In the genomic region with DNA sequence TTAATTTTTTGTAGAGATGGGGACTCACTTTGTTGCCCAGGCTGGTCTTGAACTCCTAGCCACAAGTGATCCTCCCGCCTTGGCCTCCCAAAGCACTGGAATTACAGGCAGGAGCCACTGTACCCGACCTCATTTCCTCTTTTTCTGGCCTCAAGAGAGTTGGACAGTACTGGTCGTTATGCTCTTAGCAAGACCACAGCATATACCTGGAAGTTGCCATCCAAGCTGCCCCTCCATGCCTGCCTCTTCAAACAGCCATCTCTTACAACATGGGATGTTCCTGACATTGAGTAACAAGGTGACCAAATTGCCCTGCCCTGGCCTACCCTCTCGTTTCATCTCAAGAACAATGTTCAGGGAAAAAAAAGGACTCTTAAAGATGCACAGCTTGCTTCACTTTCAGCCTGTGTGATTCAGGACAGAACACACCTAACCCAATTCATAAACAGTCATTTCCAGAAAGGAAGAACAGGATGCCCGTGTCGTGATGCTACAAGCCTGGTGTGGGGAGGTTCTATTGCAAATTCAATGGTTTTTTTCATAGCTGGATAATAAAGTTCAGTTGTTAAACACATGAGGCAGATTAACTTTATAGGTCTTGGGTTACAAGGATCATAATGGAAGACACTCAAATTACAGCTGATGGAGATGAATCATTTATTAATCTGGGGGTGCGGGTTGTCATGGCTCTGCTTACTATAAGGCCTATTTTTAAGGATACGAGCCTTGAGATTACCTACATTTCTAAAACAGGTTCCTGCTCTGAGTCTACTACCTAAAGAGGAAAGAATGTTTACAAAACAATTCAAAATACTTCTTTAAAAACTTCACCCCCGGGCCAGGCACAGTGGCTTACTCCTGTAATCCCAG, we compare ENCODE assay signal across 16 cellular contexts. TPM values are rescaled to one million over a fixed set of nuclear protein-coding genes. Genes with fewer than 3 reads are reported as not detected.
DNase-seq lines count a peak whose midpoint lies in the region; FAIRE-seq and TF ChIP-seq lines count a peak whose summit lies in the region.
"Had no signal": no experiment of that assay in that cellular context is flagged by ENCODE, and none has a peak within 500 bp of the region (broad histone marks: within the 10 kb centered on the region; RNA-seq: fewer than 3 reads in every experiment).

No MANE protein-coding gene starts in this region.

- POLR2A ChIA-PET in CD8-positive, alpha-beta memory T cell (lab: Charles Lee), result no interaction called here

- H3K9ac ChIP-seq in trophoblast cell (ENCODE audit: low read length), result no peak overlapping the region

- H3K79me1 ChIP-seq in trophoblast cell (ENCODE audit: low read length), result peaks cover 12% of the 10 kb centered on the region

- TF ChIP-seq POLR2A in Peyer's patch (IDR thresholded peaks at IDR 0.05) (no peak), sigmoid colon (IDR thresholded peaks at IDR 0.05) (no peak)

- peaks cover 4% of the 10 kb centered on the region for H3K79me2 ChIP-seq in trophoblast cell (ENCODE audit: control insufficient read depth, insufficient read depth, low read length, poor library complexity)

- H3K27me3 Mint-ChIP-seq in CD8-positive, alpha-beta memory T cell, result peaks cover 0 to 1% of the 10 kb centered on the region in 2 donors
- no peaks in the 10 kb centered on the region for H3K27me3 Mint-ChIP-seq in endothelial cell (ENCODE audit: unreplicated experiment)
- H3K27me3 Mint-ChIP-seq: activated naive CD8-positive, alpha-beta T cell treated with anti-CD3 and anti-CD28 coated beads, Interleukin-2, amount 10 ng/mL, durations not matched to agents 7 days and 5 days; central memory CD8-positive, alpha-beta T cell had no signal

- intact Hi-C loops in sigmoid colon (cut with DNase I), result no loop called here

- no CpG with 5 or more reads among the region's 9 CpGs for WGBS in trophoblast cell (ENCODE audit: extremely low coverage, insufficient coverage, insufficient read length)
- WGBS in sigmoid colon, 2 donors, result 38 to 72% methylated on average over 9 of the region's 9 CpGs

- CTCF ChIA-PET in CD8-positive, alpha-beta memory T cell (lab: Charles Lee), result interaction anchor here (0.8 to 1.4 kb wide), 3 partner anchors 23 to 63 kb away, joined by 3 read pairs; no protein-coding TSS in a partner anchor

- no peaks in the 10 kb centered on the region for H3K9me3 ChIP-seq in CD8-positive, alpha-beta memory T cell (ENCODE audit: low read length)
- no peaks in the 10 kb centered on the region for H3K9me3 ChIP-seq in Peyer's patch
- H3K9me3 ChIP-seq in trophoblast cell (ENCODE audit: insufficient read depth, low read depth, low read length), result no peaks in the 10 kb centered on the region
- no peaks in the 10 kb centered on the region for H3K9me3 ChIP-seq in sigmoid colon
- H3K9me3 ChIP-seq: heart left ventricle had no signal

- no peaks in the 10 kb centered on the region for H3K9me3 Mint-ChIP-seq in CD8-positive, alpha-beta memory T cell
- H3K9me3 Mint-ChIP-seq in endothelial cell (ENCODE audit: unreplicated experiment), result no peaks in the 10 kb centered on the region
- H3K9me3 Mint-ChIP-seq: activated naive CD8-positive, alpha-beta T cell treated with anti-CD3 and anti-CD28 coated beads, Interleukin-2, amount 10 ng/mL, durations not matched to agents 7 days and 5 days; central memory CD8-positive, alpha-beta T cell had no signal

- no peak for TF ChIP-seq EP300 in sigmoid colon (IDR thresholded peaks at IDR 0.05)

- no peak for FAIRE-seq in D721Med (lab: Jason Lieb, UNC)
- FAIRE-seq: endothelial cell of umbilical vein had no signal

- H2AFZ ChIP-seq in trophoblast cell (ENCODE audit: insufficient read depth, low read length, poor library complexity), result no peak overlapping the region

- H2AK5ac ChIP-seq in trophoblast cell (ENCODE audit: low read length), result no peak overlapping the region

- no peak overlapping the region for H3K27ac ChIP-seq in CD8-positive, alpha-beta memory T cell (ENCODE audit: low read depth, low read length)
- peak overlapping the region in 3 of 4 donors; percentile 36 to 80 (median 65) for H3K27ac ChIP-seq in Peyer's patch
- H3K27ac ChIP-seq in trophoblast cell (ENCODE audit: low read depth, low read length), result no peak overlapping the region
- no peak overlapping the region for H3K27ac ChIP-seq in sigmoid colon
- H3K27ac ChIP-seq: C4-2B, heart left ventricle had no signal

- no peak overlapping the region for H2BK5ac ChIP-seq in trophoblast cell (ENCODE audit: low read depth, low read length, poor library complexity)

- peak overlapping the region; percentile 16 for H2BK120ac ChIP-seq in trophoblast cell (ENCODE audit: insufficient read depth, low read length, poor library complexity)

- H3K14ac ChIP-seq in trophoblast cell (ENCODE audit: low read length), result no peak overlapping the region

- H4K12ac ChIP-seq in trophoblast cell (ENCODE audit: low read depth, low read length), result no peak overlapping the region

- H3K4me1 ChIP-seq in CD8-positive, alpha-beta memory T cell (ENCODE audit: insufficient read depth, low read length), result peaks cover 14% of the 10 kb centered on the region
- H3K4me1 ChIP-seq in Peyer's patch (peaks cover 0 to 66% (median 10%) of the 10 kb centered on the region in 4 donors), trophoblast cell (ENCODE audit: control insufficient read depth in 1 of 2, insufficient read depth in 2 of 2, low read length in 2 of 2) (peaks cover 20% of the 10 kb centered on the region in 2 experiments), sigmoid colon (peaks cover 0 to 6% (median 2%) of the 10 kb centered on the region in 4 donors)

- H4K8ac ChIP-seq in trophoblast cell (ENCODE audit: low read depth, low read length), result peak overlapping the region; percentile 30

- peaks cover 4 to 24% (median 12%) of the 10 kb centered on the region in 3 donors for H3K36me3 Mint-ChIP-seq in CD8-positive, alpha-beta memory T cell
- H3K36me3 Mint-ChIP-seq in endothelial cell (ENCODE audit: low read depth, unreplicated experiment), result peaks cover 6% of the 10 kb centered on the region

- no peak overlapping the region for H3K4me3 Mint-ChIP-seq in CD8-positive, alpha-beta memory T cell
- H3K4me3 Mint-ChIP-seq in endothelial cell (ENCODE audit: unreplicated experiment), result peak overlapping the region; percentile 6
- H3K4me3 Mint-ChIP-seq: activated naive CD8-positive, alpha-beta T cell treated with anti-CD3 and anti-CD28 coated beads, Interleukin-2, amount 10 ng/mL, durations not matched to agents 7 days and 5 days; central memory CD8-positive, alpha-beta T cell had no signal

- TF ChIP-seq CTCF in Peyer's patch (IDR thresholded peaks at IDR 0.05) (no peak), endothelial cell (IDR thresholded peaks at IDR 0.05; ENCODE audit: unreplicated experiment) (no peak), D721Med (IDR thresholded peaks at IDR 0.05; ENCODE audit: insufficient read depth, missing control alignments) (no peak), sigmoid colon (IDR thresholded peaks at IDR 0.05) (no peak)

- peak overlapping the region; percentile 39 for H3K18ac ChIP-seq in trophoblast cell (ENCODE audit: low read length)

- peaks cover 31 to 54% (median 45%) of the 10 kb centered on the region in 3 donors for H3K4me1 Mint-ChIP-seq in CD8-positive, alpha-beta memory T cell
- H3K4me1 Mint-ChIP-seq in endothelial cell (ENCODE audit: unreplicated experiment), result peaks cover 36% of the 10 kb centered on the region

- H3K36me3 ChIP-seq in CD8-positive, alpha-beta memory T cell (ENCODE audit: insufficient read depth, low read length), result no peaks in the 10 kb centered on the region
- no peaks in the 10 kb centered on the region for H3K36me3 ChIP-seq in Peyer's patch
- no peaks in the 10 kb centered on the region for H3K36me3 ChIP-seq in trophoblast cell (ENCODE audit: control insufficient read depth in 1 of 2, insufficient read depth in 2 of 2, low read length in 2 of 2)
- no peaks in the 10 kb centered on the region; the same call in 1 of the 2 replicates for H3K36me3 ChIP-seq in H7 (replicated peaks; ENCODE audit: control insufficient read depth, insufficient read depth, low read length)
- peaks cover 0 to 9% (median 0%) of the 10 kb centered on the region in 4 donors for H3K36me3 ChIP-seq in sigmoid colon

- H4K91ac ChIP-seq in trophoblast cell (ENCODE audit: low read depth, low read length), result peak overlapping the region; percentile 56

- H3K27me3 ChIP-seq in CD8-positive, alpha-beta memory T cell (ENCODE audit: insufficient read depth, low read length, poor library complexity, severe bottlenecking), result no peaks in the 10 kb centered on the region
- H3K27me3 ChIP-seq in Peyer's patch, result no peaks in the 10 kb centered on the region
- H3K27me3 ChIP-seq in trophoblast cell (ENCODE audit: insufficient read depth, low read length), result no peaks in the 10 kb centered on the region
- H3K27me3 ChIP-seq in H7 (ENCODE audit: control insufficient read depth, insufficient read depth, low read length), result no peaks in the 10 kb centered on the region
- no peaks in the 10 kb centered on the region for H3K27me3 ChIP-seq in sigmoid colon
- H3K27me3 ChIP-seq: heart left ventricle had no signal

- no peak overlapping the region for H3K4ac ChIP-seq in trophoblast cell (ENCODE audit: low read depth, low read length)

- no peak for DNase-seq in CD8-positive, alpha-beta memory T cell
- no peak for DNase-seq in Peyer's patch
- no peak for DNase-seq in endothelial cell (ENCODE audit: low spot score)
- DNase-seq in trophoblast cell, result peak in 1 of 2 donors; percentile 63
- DNase-seq in germinal center (ENCODE audit: low spot score), result no peak
- DNase-seq in D721Med (ENCODE audit: insufficient read length, low spot score), result no peak
- DNase-seq in H7, result no peak
- DNase-seq in sigmoid colon, result no peak
- DNase-seq: activated naive CD8-positive, alpha-beta T cell treated with anti-CD3 and anti-CD28 coated beads, Interleukin-2, amount 10 ng/mL, durations not matched to agents 7 days and 5 days; heart left ventricle; kidney glomerular epithelial cell; NCI-H1105 treated with DMSO at 0.1 percent for 48 hours; NCI-H2227 treated with DMSO at 0.1 percent for 48 hours had no signal

- no peak overlapping the region for H3K4me3 ChIP-seq in CD8-positive, alpha-beta memory T cell (ENCODE audit: low read length)
- no peak overlapping the region for H3K4me3 ChIP-seq in Peyer's patch
- no peak overlapping the region for H3K4me3 ChIP-seq in trophoblast cell (ENCODE audit: low read depth, low read length)
- no peak overlapping the region for H3K4me3 ChIP-seq in H7 (ENCODE audit: insufficient read depth, low read depth, low read length)
- no peak overlapping the region for H3K4me3 ChIP-seq in sigmoid colon
- H3K4me3 ChIP-seq: heart left ventricle had no signal

- no peak overlapping the region for H3K4me2 ChIP-seq in trophoblast cell (ENCODE audit: low read length)

- peak overlapping the region in 5 of 8 donors; percentile 6 to 55 (median 20) for H3K27ac Mint-ChIP-seq in CD8-positive, alpha-beta memory T cell
- H3K27ac Mint-ChIP-seq in endothelial cell (ENCODE audit: unreplicated experiment), result no peak overlapping the region
- H3K27ac Mint-ChIP-seq: activated naive CD8-positive, alpha-beta T cell treated with anti-CD3 and anti-CD28 coated beads, Interleukin-2, amount 10 ng/mL, durations not matched to agents 7 days and 5 days had no signal

- H2BK12ac ChIP-seq in trophoblast cell (ENCODE audit: low read length), result no peak overlapping the region

- H3K23ac ChIP-seq in trophoblast cell (ENCODE audit: low read length), result no peak overlapping the region

RNA-seq across cellular contexts. Expression of gene GLTP, which starts 11.9 kb away (rescaled TPM):
- total RNA-seq in CD8-positive, alpha-beta memory T cell, result 10 to 100 TPM; 39.3 to 42.7 TPM
- polyA plus RNA-seq in CD8-positive, alpha-beta memory T cell, result 67.4 TPM
- total RNA-seq in Peyer's patch (100 to 1,000 TPM in 3 of 4 donors, 10 to 100 TPM in 1; 27.2 to 149 (median 141) TPM), endothelial cell (ENCODE audit: unreplicated experiment) (51.2 TPM), sigmoid colon (10 to 100 TPM; 33.5 to 45.3 (median 40.3) TPM)
- 20.7 and 21.0 TPM in 2 replicates for polyA plus RNA-seq in trophoblast cell (2013)
- total RNA-seq in H7 (2014; rRNA removed; shearing (Covaris generic)), result 24.1 and 28.8 TPM in 2 replicates
- polyA plus RNA-seq in sigmoid colon, result 100 to 1,000 TPM in 1 of 3 donors, 10 to 100 TPM in 2; 48.7 to 105 (median 83.5) TPM

RNA-seq across cellular contexts. Expression of gene TCHP, which starts 31.7 kb away (rescaled TPM):
- total RNA-seq in CD8-positive, alpha-beta memory T cell, result 10 to 100 TPM; 27.7 to 28.3 TPM
- 18.6 TPM for polyA plus RNA-seq in CD8-positive, alpha-beta memory T cell
- total RNA-seq in Peyer's patch (100 to 1,000 TPM in 1 of 4 donors, 10 to 100 TPM in 3; 23.9 to 120 (median 36.3) TPM), endothelial cell (ENCODE audit: unreplicated experiment) (20.8 TPM), sigmoid colon (10 to 100 TPM; 12.8 to 42.9 (median 16.3) TPM)
- polyA plus RNA-seq in trophoblast cell (2013), result 5.9 and 6.2 TPM in 2 replicates
- 13.3 and 16.4 TPM in 2 replicates for total RNA-seq in H7 (2014; rRNA removed; shearing (Covaris generic))
- polyA plus RNA-seq in sigmoid colon, result 10 to 100 TPM; 12.5 to 18.1 (median 13.8) TPM

RNA-seq across cellular contexts. Expression of gene TRPV4, which starts 35.2 kb away (rescaled TPM):
- not detected for total RNA-seq in CD8-positive, alpha-beta memory T cell
- not detected for polyA plus RNA-seq in CD8-positive, alpha-beta memory T cell
- under 1 TPM in 2 of 4 donors, not detected in 2; 0.27 to 0.57 TPM for total RNA-seq in Peyer's patch
- 7.0 TPM for total RNA-seq in endothelial cell (ENCODE audit: unreplicated experiment)
- polyA plus RNA-seq in trophoblast cell (2013), result 4.6 TPM in 2 replicates
- 1.6 and 4.0 TPM in 2 replicates for total RNA-seq in H7 (2014; rRNA removed; shearing (Covaris generic))
- under 1 TPM in 3 of 4 donors, not detected in 1; 0.14 to 0.55 (median 0.36) TPM for total RNA-seq in sigmoid colon
- polyA plus RNA-seq in sigmoid colon, result under 1 TPM; 0.23 to 0.60 (median 0.42) TPM
- total RNA-seq: activated naive CD8-positive, alpha-beta T cell treated with anti-CD3 and anti-CD28 coated beads, Interleukin-2, amount 10 ng/mL, durations not matched to agents 7 days and 5 days had no signal

Comparison
In these comparisons a context has a peak if more than half of its experiments do, and no peak if none do; other contexts are left out.
1. H3K27ac ChIP-seq: peak in Peyer's patch (3 of 4); none in CD8-positive, alpha-beta memory T cell (single experiment), trophoblast cell (single experiment) and sigmoid colon (0 of 4).